Comparison of ENCODE assay signal across 2 cellular contexts in genomic region chr3:197350446-197350845, GRCh38.
TF ChIP-seq lines count a peak whose summit lies in the region.

No MANE protein-coding gene starts in this region.

TF ChIP-seq in HepG2, 621 proteins besides CTCF, POLR2A, EP300 and RAD21:
- TF ChIP-seq HNF4A (CRISPR knock-in tag; IDR thresholded peaks at IDR 0.05) (no peak), ZNF232 (CRISPR knock-in tag; IDR thresholded peaks at IDR 0.05; ENCODE audit: borderline replicate concordance) (no peak), NR2F1 (CRISPR knock-in tag; IDR thresholded peaks at IDR 0.05) (no peak), ZNF619 (CRISPR knock-in tag; IDR thresholded peaks at IDR 0.05) (no peak), EHMT2 (IDR thresholded peaks at IDR 0.05; ENCODE audit: borderline replicate concordance, low read depth, low read length) (no peak), PHF20 (CRISPR knock-in tag; IDR thresholded peaks at IDR 0.05) (no peak), RFXAP (CRISPR knock-in tag; IDR thresholded peaks at IDR 0.05; ENCODE audit: borderline replicate concordance) (no peak), ZBTB8A (CRISPR knock-in tag; IDR thresholded peaks at IDR 0.05; ENCODE audit: borderline replicate concordance, low read depth) (no peak)
- TF ChIP-seq, protein P1, sequence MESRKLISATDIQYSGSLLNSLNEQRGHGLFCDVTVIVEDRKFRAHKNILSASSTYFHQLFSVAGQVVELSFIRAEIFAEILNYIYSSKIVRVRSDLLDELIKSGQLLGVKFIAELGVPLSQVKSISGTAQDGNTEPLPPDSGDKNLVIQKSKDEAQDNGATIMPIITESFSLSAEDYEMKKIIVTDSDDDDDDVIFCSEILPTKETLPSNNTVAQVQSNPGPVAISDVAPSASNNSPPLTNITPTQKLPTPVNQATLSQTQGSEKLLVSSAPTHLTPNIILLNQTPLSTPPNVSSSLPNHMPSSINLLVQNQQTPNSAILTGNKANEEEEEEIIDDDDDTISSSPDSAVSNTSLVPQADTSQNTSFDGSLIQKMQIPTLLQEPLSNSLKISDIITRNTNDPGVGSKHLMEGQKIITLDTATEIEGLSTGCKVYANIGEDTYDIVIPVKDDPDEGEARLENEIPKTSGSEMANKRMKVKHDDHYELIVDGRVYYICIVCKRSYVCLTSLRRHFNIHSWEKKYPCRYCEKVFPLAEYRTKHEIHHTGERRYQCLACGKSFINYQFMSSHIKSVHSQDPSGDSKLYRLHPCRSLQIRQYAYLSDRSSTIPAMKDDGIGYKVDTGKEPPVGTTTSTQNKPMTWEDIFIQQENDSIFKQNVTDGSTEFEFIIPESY (CRISPR knock-in tag; IDR thresholded peaks at IDR 0.05) = peak; percentile 56; the same call in 1 of the 2 replicates

TF ChIP-seq in H1, 55 proteins besides CTCF, POLR2A, EP300 and RAD21:
- TF ChIP-seq, protein P2, sequence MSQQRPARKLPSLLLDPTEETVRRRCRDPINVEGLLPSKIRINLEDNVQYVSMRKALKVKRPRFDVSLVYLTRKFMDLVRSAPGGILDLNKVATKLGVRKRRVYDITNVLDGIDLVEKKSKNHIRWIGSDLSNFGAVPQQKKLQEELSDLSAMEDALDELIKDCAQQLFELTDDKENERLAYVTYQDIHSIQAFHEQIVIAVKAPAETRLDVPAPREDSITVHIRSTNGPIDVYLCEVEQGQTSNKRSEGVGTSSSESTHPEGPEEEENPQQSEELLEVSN (IDR thresholded peaks at IDR 0.05) = 0 out of 2 replicates have a peak, but pooled peaks have one; percentile 14
- no peak for TF ChIP-seq KDM4A (IDR thresholded peaks at IDR 0.05; ENCODE audit: low read depth, low read length, severe bottlenecking)
TF ChIP-seq in H1: peak in this region for 1.
